Comparison of ENCODE assay signal across 17 cellular contexts in the genomic region with DNA sequence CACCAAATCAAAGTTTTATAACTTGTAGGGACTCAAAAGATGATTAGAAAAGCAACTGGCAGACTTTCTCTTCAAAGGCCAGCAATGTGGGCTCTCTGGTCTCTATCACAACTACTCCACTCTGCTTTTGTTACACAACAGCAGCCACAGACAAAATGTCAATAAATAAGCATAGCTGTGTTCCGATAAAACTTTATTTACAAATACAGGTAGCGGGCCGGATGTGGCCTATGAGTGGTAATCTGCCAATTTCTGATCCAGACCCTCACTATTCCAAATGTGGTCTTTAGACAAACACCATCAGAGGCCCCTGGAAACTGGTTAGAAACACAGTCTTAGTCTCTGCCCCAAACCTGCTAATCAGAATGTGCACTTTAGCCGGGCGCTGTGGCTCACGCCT. TPM values are rescaled to one million over a fixed set of nuclear protein-coding genes. Genes with fewer than 3 reads are reported as not detected.
"Had no signal": no experiment of that assay in that cellular context is flagged by ENCODE, and none has a peak within 500 bp of the region (broad histone marks: within the 10 kb centered on the region; RNA-seq: fewer than 3 reads in every experiment).

No MANE protein-coding gene starts in this region.

- H3K4me2 ChIP-seq: hepatocyte had no signal

- H3K9me3 ChIP-seq: pancreas, tibial artery had no signal

- H3K27ac ChIP-seq: epithelial cell of prostate, hepatocyte, pancreas, tibial artery had no signal

- DNase-seq: activated CD4-positive, alpha-beta memory T cell treated with anti-CD3 and anti-CD28 coated beads for 36 hours; activated CD4-positive, CD25-positive, alpha-beta regulatory T cell treated with anti-CD3 and anti-CD28 coated beads, Interleukin-2, amount 50 U/mL, for 72 hours; amygdala; effector memory CD4-positive, alpha-beta T cell; kidney glomerular epithelial cell; mesendoderm; pancreas; tibial artery had no signal

- FAIRE-seq: pancreas had no signal

- H3K27me3 ChIP-seq: hepatocyte, pancreas, tibial artery had no signal

- H3K36me3 ChIP-seq: pancreas had no signal

- H3K9me3 Mint-ChIP-seq: activated CD4-positive, alpha-beta memory T cell treated with anti-CD3 and anti-CD28 coated beads for 36 hours; activated naive CD4-positive, alpha-beta T cell treated with anti-CD3 and anti-CD28 coated beads, Interleukin-2, amount 50 U/mL, for 24 hours; stimulated activated memory B cell treated with anti-CD40 and anti-IgM and Interleukin-4, amounts not matched to agents 10 μg/mL and 1 μg/mL and 100 μg/mL, for 72 hours; T-helper 2 cell treated with Interferon-gamma antibody and Interleukin-4, amounts not matched to agents 5 μg/mL and 100 μg/mL, for 36 hours had no signal

- H3K27me3 Mint-ChIP-seq: activated CD4-positive, alpha-beta memory T cell treated with anti-CD3 and anti-CD28 coated beads for 36 hours; activated naive CD4-positive, alpha-beta T cell treated with anti-CD3 and anti-CD28 coated beads, Interleukin-2, amount 50 U/mL, for 24 hours; stimulated activated memory B cell treated with anti-CD40 and anti-IgM and Interleukin-4, amounts not matched to agents 10 μg/mL and 1 μg/mL and 100 μg/mL, for 72 hours had no signal

- H3K27ac Mint-ChIP-seq: activated naive CD4-positive, alpha-beta T cell treated with anti-CD3 and anti-CD28 coated beads, Interleukin-2, amount 50 U/mL, for 24 hours; stimulated activated memory B cell treated with anti-CD40 and anti-IgM and Interleukin-4, amounts not matched to agents 10 μg/mL and 1 μg/mL and 100 μg/mL, for 72 hours had no signal

- ATAC-seq: pancreas; stimulated activated memory B cell treated with anti-CD40 and anti-IgM and Interleukin-4, amounts not matched to agents 10 μg/mL and 1 μg/mL and 100 μg/mL, for 72 hours had no signal

- H2AFZ ChIP-seq: hepatocyte had no signal

- H3K36me3 Mint-ChIP-seq: activated naive CD4-positive, alpha-beta T cell treated with anti-CD3 and anti-CD28 coated beads, Interleukin-2, amount 50 U/mL, for 24 hours; stimulated activated memory B cell treated with anti-CD40 and anti-IgM and Interleukin-4, amounts not matched to agents 10 μg/mL and 1 μg/mL and 100 μg/mL, for 72 hours had no signal

- H3K4me3 Mint-ChIP-seq: activated CD4-positive, alpha-beta memory T cell treated with anti-CD3 and anti-CD28 coated beads for 36 hours; activated naive CD4-positive, alpha-beta T cell treated with anti-CD3 and anti-CD28 coated beads, Interleukin-2, amount 50 U/mL, for 24 hours; brain; stimulated activated memory B cell treated with anti-CD40 and anti-IgM and Interleukin-4, amounts not matched to agents 10 μg/mL and 1 μg/mL and 100 μg/mL, for 72 hours had no signal

- H3K4me3 ChIP-seq: hepatocyte, pancreas, tibial artery had no signal

RNA-seq across cellular contexts. Expression of a gene that starts 36.1 kb away (rescaled TPM):
- total RNA-seq: hepatocyte, renal cortical epithelial cell had no signal
- polyA plus RNA-seq: hepatocyte had no signal

RNA-seq across cellular contexts. Expression of a gene that starts 40.0 kb away (rescaled TPM):
- total RNA-seq: hepatocyte, liver, renal cortical epithelial cell, skeletal muscle tissue had no signal
- polyA plus RNA-seq: hepatocyte, liver, pancreas had no signal
